In genomic region chr9:113293285-113293874, GRCh38 we compare ENCODE assay signal across 27 cellular contexts. TPM values are rescaled to one million over a fixed set of nuclear protein-coding genes. Genes with fewer than 3 reads are reported as not detected.
DNase-seq lines count a peak whose midpoint lies in the region; ATAC-seq and TF ChIP-seq lines count a peak whose summit lies in the region.
"Had no signal": no experiment of that assay in that cellular context is flagged by ENCODE, and none has a peak within 500 bp of the region (broad histone marks: within the 10 kb centered on the region; RNA-seq: fewer than 3 reads in every experiment).

No MANE protein-coding gene starts in this region.

- POLR2A ChIA-PET in BJ (lab: Charles Lee) = no interaction called here

- H3K27me3 Mint-ChIP-seq in effector memory CD8-positive, alpha-beta T cell = no peaks in the 10 kb centered on the region
- H3K27me3 Mint-ChIP-seq in stimulated activated naive CD8-positive, alpha-beta T cell treated with anti-CD3 and anti-CD28 coated beads, Interleukin-15, amount 100 ng/mL, for 72 hours = no peaks in the 10 kb centered on the region
- H3K27me3 Mint-ChIP-seq: memory B cell had no signal

- H3K4me3 Mint-ChIP-seq in effector memory CD8-positive, alpha-beta T cell = no peak overlapping the region
- no peak overlapping the region for H3K4me3 Mint-ChIP-seq in stimulated activated naive CD8-positive, alpha-beta T cell treated with anti-CD3 and anti-CD28 coated beads, Interleukin-15, amount 100 ng/mL, for 72 hours
- H3K4me3 Mint-ChIP-seq: GM23338, memory B cell had no signal

- peak overlapping the region; percentile 49 to 60 for H3K27ac Mint-ChIP-seq in effector memory CD8-positive, alpha-beta T cell
- no peak overlapping the region for H3K27ac Mint-ChIP-seq in stimulated activated naive CD8-positive, alpha-beta T cell treated with anti-CD3 and anti-CD28 coated beads, Interleukin-15, amount 100 ng/mL, for 72 hours
- H3K27ac Mint-ChIP-seq: GM23338 had no signal

- CTCF ChIA-PET in BJ (lab: Yijun Ruan, JAX) = no interaction called here

- no peaks in the 10 kb centered on the region for H3K9me3 Mint-ChIP-seq in effector memory CD8-positive, alpha-beta T cell
- no peaks in the 10 kb centered on the region for H3K9me3 Mint-ChIP-seq in stimulated activated naive CD8-positive, alpha-beta T cell treated with anti-CD3 and anti-CD28 coated beads, Interleukin-15, amount 100 ng/mL, for 72 hours
- H3K9me3 Mint-ChIP-seq: GM23338, memory B cell had no signal

- no peak for ATAC-seq in effector memory CD8-positive, alpha-beta T cell (replicated peaks)
- ATAC-seq in stimulated activated naive CD8-positive, alpha-beta T cell treated with anti-CD3 and anti-CD28 coated beads, Interleukin-15, amount 100 ng/mL, for 72 hours = no peak
- ATAC-seq in GM19324 (IDR thresholded peaks at IDR 0.05; ENCODE audit: low FRiP score, unreplicated experiment) (no peak), GM19452 (IDR thresholded peaks at IDR 0.05; ENCODE audit: unreplicated experiment) (no peak)
- ATAC-seq: body of pancreas, esophagus mucosa, GM23338, left colon had no signal

- no peaks in the 10 kb centered on the region for H3K27me3 ChIP-seq in BJ (ENCODE audit: control insufficient read depth, insufficient read depth, low read length)
- H3K27me3 ChIP-seq: body of pancreas had no signal

- DNase-seq in BJ (ENCODE audit: low read depth) (peak; percentile 47), HFF-Myc (ENCODE audit: extremely low read depth, low read depth) (peak; percentile 48), myocyte (ENCODE audit: low read depth) (peak; percentile 13), MV-4-11 (lab: John Stamatoyannopoulos, UW) (no peak)
- no peak for DNase-seq in effector memory CD8-positive, alpha-beta T cell
- DNase-seq in stimulated activated naive CD8-positive, alpha-beta T cell treated with anti-CD3 and anti-CD28 coated beads, Interleukin-15, amount 100 ng/mL, for 72 hours = no peak
- DNase-seq: activated CD4-positive, alpha-beta T cell treated with anti-CD3 and anti-CD28 coated beads for 4 hours; activated CD8-positive, alpha-beta memory T cell treated with anti-CD3 and anti-CD28 coated beads, Interleukin-2, amount 50 U/mL, for 48 hours; activated effector memory CD4-positive, alpha-beta T cell treated with anti-CD3 and anti-CD28 coated beads, Interleukin-2, amount 50 U/mL, for 16 hours; body of pancreas; Caco-2; DND-41; effector memory CD4-positive, alpha-beta T cell; head of caudate nucleus; left colon; NCI-H526 treated with DMSO at 0.1 percent for 48 hours; occipital lobe; small intestine; stimulated activated CD4-positive, alpha-beta T cell treated with anti-CD3 and anti-CD28 coated beads, Interleukin-2, amount 100 ng/mL, for 24 hours; stimulated activated naive CD4-positive, alpha-beta T cell had no signal

- H3K4me3 ChIP-seq in BJ (ENCODE audit: low read depth, low read length) (no peak overlapping the region), HFF-Myc (replicated peaks; ENCODE audit: low read depth, low read length) (no peak overlapping the region)
- H3K4me3 ChIP-seq: body of pancreas, GM23338 had no signal

- H3K36me3 Mint-ChIP-seq in effector memory CD8-positive, alpha-beta T cell (ENCODE audit: insufficient read depth) = peaks cover 41% of the 10 kb centered on the region

- peaks cover 15% of the 10 kb centered on the region for H3K36me3 ChIP-seq in BJ (ENCODE audit: control insufficient read depth, insufficient read depth, low read length)

- H3K4me1 Mint-ChIP-seq in effector memory CD8-positive, alpha-beta T cell (ENCODE audit: low read depth in 2 of 2) = no peaks in the 10 kb centered on the region
- no peaks in the 10 kb centered on the region for H3K4me1 Mint-ChIP-seq in stimulated activated naive CD8-positive, alpha-beta T cell treated with anti-CD3 and anti-CD28 coated beads, Interleukin-15, amount 100 ng/mL, for 72 hours
- H3K4me1 Mint-ChIP-seq: GM23338 had no signal

- no peak for TF ChIP-seq CTCF in BJ (IDR thresholded peaks at IDR 0.05; ENCODE audit: insufficient read depth, low read depth, low read length)
- no peak for TF ChIP-seq CTCF in HFF-Myc (IDR thresholded peaks at IDR 0.05; ENCODE audit: low read depth, low read length, missing control alignments)

RNA-seq across cellular contexts. Expression of gene RNF183, which starts 9.8 kb away (rescaled TPM):
- not detected in 2 replicates for polyA plus RNA-seq in BJ (2011; rRNA removed)
- not detected in 2 replicates for polyA minus RNA-seq in BJ (2011; rRNA and poly(A)+ RNA removed)
- total RNA-seq in myocyte = not detected in 2 replicates
- not detected for polyA plus RNA-seq in myocyte (2012)
- total RNA-seq: body of pancreas, chondrocyte, GM23338, MCF 10A, occipital lobe had no signal

RNA-seq across cellular contexts. Expression of gene PRPF4, which starts 17.9 kb away (rescaled TPM):
- 16.6 and 18.3 TPM in 2 replicates for polyA plus RNA-seq in BJ (2011; rRNA removed)
- polyA minus RNA-seq in BJ (2011; rRNA and poly(A)+ RNA removed) = 9.6 and 12.8 TPM in 2 replicates
- 18.7 and 21.7 TPM in 2 replicates for total RNA-seq in myocyte
- polyA plus RNA-seq in myocyte (2012) = 15.4 TPM

RNA-seq across cellular contexts. Expression of gene CDC26, which starts 18.0 kb away (rescaled TPM):
- 11.1 and 33.2 TPM in 2 replicates for polyA plus RNA-seq in BJ (2011; rRNA removed)
- 6.2 and 7.4 TPM in 2 replicates for polyA minus RNA-seq in BJ (2011; rRNA and poly(A)+ RNA removed)
- total RNA-seq in myocyte = 27.8 and 36.0 TPM in 2 replicates
- polyA plus RNA-seq in myocyte (2012) = 32.3 TPM

RNA-seq across cellular contexts. Expression of gene WDR31, which starts 46.7 kb away (rescaled TPM):
- 1.6 and 2.0 TPM in 2 replicates for polyA plus RNA-seq in BJ (2011; rRNA removed)
- polyA minus RNA-seq in BJ (2011; rRNA and poly(A)+ RNA removed) = 1.9 and 8.6 TPM in 2 replicates
- total RNA-seq in myocyte = 0.83 and 1.4 TPM in 2 replicates
- 2.7 TPM for polyA plus RNA-seq in myocyte (2012)

RNA-seq across cellular contexts. Expression of gene BSPRY, which starts 56.0 kb away (rescaled TPM):
- polyA plus RNA-seq in BJ (2011; rRNA removed) = not detected in 2 replicates
- polyA minus RNA-seq in BJ (2011; rRNA and poly(A)+ RNA removed) = not detected in 2 replicates
- not detected in 2 replicates for total RNA-seq in myocyte
- not detected for polyA plus RNA-seq in myocyte (2012)
- total RNA-seq: chondrocyte, occipital lobe had no signal

Comparison
In these comparisons a context has a peak if more than half of its experiments do, and no peak if none do; other contexts are left out.
1. DNase-seq: peak in BJ (single experiment), HFF-Myc (single experiment) and myocyte (single experiment); none in effector memory CD8-positive, alpha-beta T cell (0 of 3), stimulated activated naive CD8-positive, alpha-beta T cell treated with anti-CD3 and anti-CD28 coated beads, Interleukin-15, amount 100 ng/mL, for 72 hours (0 of 2) and MV-4-11 (single experiment).
2. H3K27ac Mint-ChIP-seq: peak in effector memory CD8-positive, alpha-beta T cell (2 of 2); none in stimulated activated naive CD8-positive, alpha-beta T cell treated with anti-CD3 and anti-CD28 coated beads, Interleukin-15, amount 100 ng/mL, for 72 hours (0 of 2).